22 cellular contexts compared by ENCODE assay signal in genomic region chr2:219327719-219328118, GRCh38. TPM values are rescaled to one million over a fixed set of nuclear protein-coding genes. Genes with fewer than 3 reads are reported as not detected.
A peak's percentile ranks its signal among the peaks of the same experiment; 100 is the strongest.
DNase-seq lines count a peak whose midpoint lies in the region; ATAC-seq, FAIRE-seq and TF ChIP-seq lines count a peak whose summit lies in the region.
"Had no signal": no experiment of that assay in that cellular context is flagged by ENCODE, and none has a peak within 500 bp of the region (broad histone marks: within the 10 kb centered on the region; RNA-seq: fewer than 3 reads in every experiment).

No MANE protein-coding gene starts in this region.

- DNase-seq in NCI-H1092 treated with DMSO at 0.1 percent for 48 hours (lab: John Stamatoyannopoulos, UW) (peak; percentile 20), NCI-H1092 (lab: John Stamatoyannopoulos, UW) (no peak), D341Med (ENCODE audit: low spot score) (peak; percentile 79), NCI-H345 (lab: John Stamatoyannopoulos, UW) (peak; percentile 37), left kidney (ENCODE audit: low read depth, low spot score) (peak; percentile 18), gastrocnemius medialis (no peak), H54 (ENCODE audit: insufficient read length, low spot score) (no peak)
- DNase-seq: C1 segment of cervical spinal cord, Caco-2, GF-D8, H7, KG1, NCI-H187 treated with DMSO at 0.1 percent for 48 hours, NCI-H774, SHP77 treated with DMSO at 0.1 percent for 48 hours had no signal

- H3K27ac ChIP-seq in gastrocnemius medialis, result no peak overlapping the region

- H3K36me3 ChIP-seq in gastrocnemius medialis, result no peaks in the 10 kb centered on the region

- in situ Hi-C loops in gastrocnemius medialis (cut with MboI; ENCODE audit: low sequenced_read_pairs in 4 of 4), result no loop called here

- intact Hi-C loops in gastrocnemius medialis (cut with DNase I; ENCODE audit: low total_unique reads), result no loop called here

- no peak for TF ChIP-seq POLR2A in gastrocnemius medialis (IDR thresholded peaks at IDR 0.05)
- TF ChIP-seq POLR2A in H54 (IDR thresholded peaks at IDR 0.05; ENCODE audit: low read depth, low read length), result no peak

- H3K4me3 ChIP-seq in gastrocnemius medialis, result no peak overlapping the region

- ATAC-seq in gastrocnemius medialis (no peak), GM19023 (IDR thresholded peaks at IDR 0.05; ENCODE audit: unreplicated experiment) (no peak)
- ATAC-seq: HepG2 had no signal

- no peak for TF ChIP-seq CTCF in gastrocnemius medialis (IDR thresholded peaks at IDR 0.05 in 4 of 5, conservative IDR thresholded peaks at IDR 0.05 in 1 of 5)

- no peaks in the 10 kb centered on the region for H3K9me3 ChIP-seq in gastrocnemius medialis
- H3K9me3 ChIP-seq: Caco-2 had no signal

- H3K4me1 ChIP-seq in gastrocnemius medialis, result no peaks in the 10 kb centered on the region
- H3K4me1 ChIP-seq: Caco-2 had no signal

- H3K27me3 ChIP-seq in gastrocnemius medialis, result peaks cover 20 to 24% (median 21%) of the 10 kb centered on the region in 3 donors

- no peak for FAIRE-seq in H54 (lab: Jason Lieb, UNC)
- FAIRE-seq: A204.1, GM19239, HepG2 had no signal

RNA-seq across cellular contexts. Expression of gene RESP18, which starts 4.8 kb away (rescaled TPM):
- total RNA-seq in gastrocnemius medialis, result not detected
- total RNA-seq: Caco-2; Daoy; H7; HepG2; RPMI7951; T-helper 1 cell treated with Interleukin-12 subunit alpha and Interleukin-12 subunit beta and Interleukin-4 antibody, amounts not matched to agents 30 ng/mL and 1 ng/mL, for 36 hours had no signal

RNA-seq across cellular contexts. Expression of gene PTPRN, which starts 18.5 kb away (rescaled TPM):
- not detected for total RNA-seq in gastrocnemius medialis
- total RNA-seq: Caco-2; HepG2; T-helper 1 cell treated with Interleukin-12 subunit alpha and Interleukin-12 subunit beta and Interleukin-4 antibody, amounts not matched to agents 30 ng/mL and 1 ng/mL, for 36 hours had no signal

RNA-seq across cellular contexts. Expression of gene DNAJB2, which starts 48.6 kb away (rescaled TPM):
- 10 to 100 TPM; 58.6 to 76.5 (median 71.8) TPM for total RNA-seq in gastrocnemius medialis

RNA-seq across cellular contexts. Expression of gene DNPEP, which starts 60.0 kb away (rescaled TPM):
- 100 to 1,000 TPM in 1 of 4 donors, 10 to 100 TPM in 3; 56.0 to 147 (median 65.3) TPM for total RNA-seq in gastrocnemius medialis

Comparison
In these comparisons a context has a peak if more than half of its experiments do, and no peak if none do; other contexts are left out.
1. DNase-seq: peak in NCI-H1092 treated with DMSO at 0.1 percent for 48 hours (single experiment), D341Med (single experiment), NCI-H345 (single experiment) and left kidney (single experiment); none in NCI-H1092 (single experiment), gastrocnemius medialis (0 of 2) and H54 (single experiment).